1 cellular context compared by ENCODE assay signal in the genomic region with DNA sequence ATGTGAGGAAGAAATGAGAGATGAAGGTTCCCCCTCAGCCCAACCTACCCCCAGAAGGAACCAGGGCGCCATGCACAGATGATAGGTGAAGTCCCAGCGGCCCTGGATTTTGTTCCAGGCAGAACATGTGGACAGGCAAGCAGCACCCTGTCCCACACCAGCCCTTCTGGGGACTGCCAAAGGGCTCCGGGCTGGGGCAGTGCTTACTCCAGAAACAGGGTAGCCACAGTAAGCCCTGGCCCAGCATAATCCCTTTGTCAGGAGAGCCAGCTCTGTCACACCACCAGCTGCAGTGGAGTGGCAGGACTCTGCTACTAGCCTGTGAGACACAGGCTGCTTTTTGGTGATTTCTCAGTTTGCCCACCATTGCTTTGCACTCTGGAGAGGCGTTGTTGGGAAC.
TF ChIP-seq lines count a peak whose summit lies in the region.

No MANE protein-coding gene starts in this region.

TF ChIP-seq in WTC11, 78 proteins besides CTCF, POLR2A, EP300 and RAD21:
- TF ChIP-seq, protein P1, sequence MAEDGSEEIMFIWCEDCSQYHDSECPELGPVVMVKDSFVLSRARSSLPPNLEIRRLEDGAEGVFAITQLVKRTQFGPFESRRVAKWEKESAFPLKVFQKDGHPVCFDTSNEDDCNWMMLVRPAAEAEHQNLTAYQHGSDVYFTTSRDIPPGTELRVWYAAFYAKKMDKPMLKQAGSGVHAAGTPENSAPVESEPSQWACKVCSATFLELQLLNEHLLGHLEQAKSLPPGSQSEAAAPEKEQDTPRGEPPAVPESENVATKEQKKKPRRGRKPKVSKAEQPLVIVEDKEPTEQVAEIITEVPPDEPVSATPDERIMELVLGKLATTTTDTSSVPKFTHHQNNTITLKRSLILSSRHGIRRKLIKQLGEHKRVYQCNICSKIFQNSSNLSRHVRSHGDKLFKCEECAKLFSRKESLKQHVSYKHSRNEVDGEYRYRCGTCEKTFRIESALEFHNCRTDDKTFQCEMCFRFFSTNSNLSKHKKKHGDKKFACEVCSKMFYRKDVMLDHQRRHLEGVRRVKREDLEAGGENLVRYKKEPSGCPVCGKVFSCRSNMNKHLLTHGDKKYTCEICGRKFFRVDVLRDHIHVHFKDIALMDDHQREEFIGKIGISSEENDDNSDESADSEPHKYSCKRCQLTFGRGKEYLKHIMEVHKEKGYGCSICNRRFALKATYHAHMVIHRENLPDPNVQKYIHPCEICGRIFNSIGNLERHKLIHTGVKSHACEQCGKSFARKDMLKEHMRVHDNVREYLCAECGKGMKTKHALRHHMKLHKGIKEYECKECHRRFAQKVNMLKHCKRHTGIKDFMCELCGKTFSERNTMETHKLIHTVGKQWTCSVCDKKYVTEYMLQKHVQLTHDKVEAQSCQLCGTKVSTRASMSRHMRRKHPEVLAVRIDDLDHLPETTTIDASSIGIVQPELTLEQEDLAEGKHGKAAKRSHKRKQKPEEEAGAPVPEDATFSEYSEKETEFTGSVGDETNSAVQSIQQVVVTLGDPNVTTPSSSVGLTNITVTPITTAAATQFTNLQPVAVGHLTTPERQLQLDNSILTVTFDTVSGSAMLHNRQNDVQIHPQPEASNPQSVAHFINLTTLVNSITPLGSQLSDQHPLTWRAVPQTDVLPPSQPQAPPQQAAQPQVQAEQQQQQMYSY (CRISPR knock-in tag; IDR thresholded peaks at IDR 0.05): no peak
- TF ChIP-seq ZSCAN18 (CRISPR knock-in tag; IDR thresholded peaks at IDR 0.05): no peak
- no peak for TF ChIP-seq FOXK1 (CRISPR knock-in tag; IDR thresholded peaks at IDR 0.05)
